Comparison of ENCODE assay signal across 16 cellular contexts in the genomic region with DNA sequence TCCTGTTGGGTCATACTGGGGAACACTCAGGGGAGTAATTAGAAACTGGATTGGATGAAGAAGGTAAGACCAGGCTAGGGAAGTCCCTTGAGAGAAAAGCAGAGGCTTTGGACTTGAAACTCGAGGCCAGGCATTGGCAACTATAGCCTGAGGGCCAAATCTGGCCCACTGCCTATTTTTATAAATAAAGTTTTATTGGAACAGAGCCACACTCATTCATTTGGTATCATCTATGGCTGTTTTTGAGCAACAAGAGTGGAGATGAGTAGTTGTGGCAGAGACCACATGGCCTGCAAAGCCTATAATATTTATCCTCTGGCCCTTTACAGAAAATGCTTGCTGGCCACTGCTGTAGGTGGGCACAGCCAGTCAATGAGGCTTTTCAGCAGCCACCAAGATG.
A peak's percentile ranks its signal among the peaks of the same experiment; 100 is the strongest.
DNase-seq lines count a peak whose midpoint lies in the region; ATAC-seq and TF ChIP-seq lines count a peak whose summit lies in the region.
"Had no signal": no experiment of that assay in that cellular context is flagged by ENCODE, and none has a peak within 500 bp of the region (broad histone marks: within the 10 kb centered on the region; RNA-seq: fewer than 3 reads in every experiment).

No MANE protein-coding gene starts in this region.

- peak overlapping the region; percentile 19 for H2AK9ac ChIP-seq in IMR-90 (replicated peaks; ENCODE audit: low read depth, low read length, poor library complexity)

- no peak overlapping the region for H3K14ac ChIP-seq in IMR-90 (replicated peaks; ENCODE audit: low read depth, low read length)

- H3K4me3 ChIP-seq in BLaER1 treated with 17β-estradiol and CSF1 and Interleukin-3, amounts not matched to agents 10 nM and 100 nM = no peak overlapping the region
- H3K4me3 ChIP-seq in IMR-90 (ENCODE audit: insufficient read depth, low read depth, low read length) (no peak overlapping the region), H7 (ENCODE audit: insufficient read depth, low read depth, low read length) (no peak overlapping the region)
- H3K4me3 ChIP-seq: GM23338 had no signal

- no peak for DNase-seq in IMR-90
- DNase-seq in OCI-M1 (lab: John Stamatoyannopoulos, UW) = peak; percentile 54
- DNase-seq in H7 = no peak
- DNase-seq in NCI-H345 (lab: John Stamatoyannopoulos, UW) = no peak
- DNase-seq: BE2C, Caco-2, DND-41, GF-D8, H9, KG1 had no signal

- H2AFZ ChIP-seq in IMR-90 (replicated peaks; ENCODE audit: low read length, poor library complexity) = no peak overlapping the region
- H2AFZ ChIP-seq: GM23338 had no signal

- no peak for TF ChIP-seq CTCF in IMR-90 (conservative IDR thresholded peaks at IDR 0.05; ENCODE audit: low read depth, low read length)

- ATAC-seq in IMR-90 (ENCODE audit: low read depth) (no peak), HG02759 (IDR thresholded peaks at IDR 0.05; ENCODE audit: unreplicated experiment) (no peak), HG03025 (IDR thresholded peaks at IDR 0.05; ENCODE audit: low FRiP score, unreplicated experiment) (no peak)
- ATAC-seq: GM23338 had no signal

- H4K20me1 ChIP-seq in BLaER1 treated with 17β-estradiol and CSF1 and Interleukin-3, amounts not matched to agents 10 nM and 100 nM = no peaks in the 10 kb centered on the region; a peak in 4 of 22 replicates
- H4K20me1 ChIP-seq in IMR-90 (ENCODE audit: insufficient read depth, low read length) = no peaks in the 10 kb centered on the region

- H3K23ac ChIP-seq in IMR-90 (ENCODE audit: low read depth, low read length) = no peak overlapping the region

- H3K9me3 Mint-ChIP-seq in dendritic cell treated with granulocyte-macrophage colony-stimulating factor and Interleukin-4, amounts not matched to agents 40 ng/mL and 50 ng/mL, for 4 days = no peaks in the 10 kb centered on the region
- H3K9me3 Mint-ChIP-seq: CD8-positive, alpha-beta memory T cell; GM23338; H9 had no signal

- no peak overlapping the region for H2BK5ac ChIP-seq in IMR-90 (ENCODE audit: low read depth, low read length, poor library complexity, severe bottlenecking)

- no peak overlapping the region for H2BK20ac ChIP-seq in IMR-90 (ENCODE audit: low read depth, low read length)

- H3K27ac Mint-ChIP-seq in dendritic cell treated with granulocyte-macrophage colony-stimulating factor and Interleukin-4, amounts not matched to agents 40 ng/mL and 50 ng/mL, for 4 days = peak overlapping the region; percentile 9
- H3K27ac Mint-ChIP-seq: CD8-positive, alpha-beta memory T cell; GM23338 had no signal

- H3K79me1 ChIP-seq in IMR-90 (ENCODE audit: low read depth in 1 of 2, low read length in 2 of 2) = no peaks in the 10 kb centered on the region

- H3K36me3 Mint-ChIP-seq in dendritic cell treated with granulocyte-macrophage colony-stimulating factor and Interleukin-4, amounts not matched to agents 40 ng/mL and 50 ng/mL, for 4 days (ENCODE audit: low read depth) = no peaks in the 10 kb centered on the region
- H3K36me3 Mint-ChIP-seq: CD8-positive, alpha-beta memory T cell had no signal

- no peak overlapping the region for H4K91ac ChIP-seq in IMR-90 (ENCODE audit: insufficient read depth, low read depth, low read length)

- CTCF ChIA-PET in IMR-90 (lab: Yijun Ruan, JAX) = no interaction called here

- H3K27me3 ChIP-seq in BLaER1 treated with 17β-estradiol and CSF1 and Interleukin-3, amounts not matched to agents 10 nM and 100 nM = peaks cover 0 to 43% (median 3%) of the 10 kb centered on the region in 11 experiments; a peak in 9 of 22 replicates
- H3K27me3 ChIP-seq in IMR-90 (ENCODE audit: control insufficient read depth, insufficient read depth, low read length) (peaks cover 38% of the 10 kb centered on the region), H7 (ENCODE audit: control insufficient read depth, insufficient read depth, low read length) (no peaks in the 10 kb centered on the region)
- H3K27me3 ChIP-seq: BE2C had no signal

- peak overlapping the region in 6 of 11 experiments; percentile 35 to 63 (median 54); a peak in 9 of 22 replicates for H3K27ac ChIP-seq in BLaER1 treated with 17β-estradiol and CSF1 and Interleukin-3, amounts not matched to agents 10 nM and 100 nM
- H3K27ac ChIP-seq in IMR-90 (ENCODE audit: insufficient read depth, low read length) = no peak overlapping the region

- H3K4me1 Mint-ChIP-seq in dendritic cell treated with granulocyte-macrophage colony-stimulating factor and Interleukin-4, amounts not matched to agents 40 ng/mL and 50 ng/mL, for 4 days (ENCODE audit: low read depth) = peaks cover 58% of the 10 kb centered on the region
- H3K4me1 Mint-ChIP-seq: GM23338 had no signal

- no peak overlapping the region for H4K5ac ChIP-seq in IMR-90 (ENCODE audit: low read depth, low read length)

- no peak overlapping the region for H4K8ac ChIP-seq in IMR-90 (ENCODE audit: low read depth in 2 of 2, low read length in 2 of 2)

- no TSS peak for BruUV-seq in IMR-90 (replicated peaks; lab: Mats Ljungman, UMichigan)

- peak overlapping the region in 5 of 11 experiments; percentile 60 to 84 (median 69); a peak in 10 of 22 replicates for H3K4me2 ChIP-seq in BLaER1 treated with 17β-estradiol and CSF1 and Interleukin-3, amounts not matched to agents 10 nM and 100 nM
- H3K4me2 ChIP-seq in IMR-90 (ENCODE audit: low read depth, low read length) = no peak overlapping the region
- H3K4me2 ChIP-seq: GM23338 had no signal

- H3K36me3 ChIP-seq in BLaER1 treated with 17β-estradiol and CSF1 and Interleukin-3, amounts not matched to agents 10 nM and 100 nM = no peaks in the 10 kb centered on the region
- H3K36me3 ChIP-seq in IMR-90 (ENCODE audit: control insufficient read depth, insufficient read depth, low read length) = no peaks in the 10 kb centered on the region
- H3K36me3 ChIP-seq in H7 (replicated peaks; ENCODE audit: control insufficient read depth, insufficient read depth, low read length) = no peaks in the 10 kb centered on the region
- H3K36me3 ChIP-seq: BE2C had no signal

- WGBS in IMR-90 (ENCODE audit: extremely low coverage in 2 of 2, insufficient read length in 1 of 2), 2 experiments = no CpG with 5 or more reads among the region's 1 CpG

- intact Hi-C loops in IMR-90 (cut with micrococcal nuclease) = loop anchor here (10.0 kb wide), 2 partner anchors 187 to 607 kb away; no protein-coding TSS in a partner anchor
- intact Hi-C loops in dendritic cell treated with granulocyte-macrophage colony-stimulating factor and Interleukin-4, amounts not matched to agents 40 ng/mL and 50 ng/mL, for 4 days (cut with micrococcal nuclease) = loop anchor here (2.0 to 10.0 kb wide), 6 partner anchors 17 to 985 kb away; no protein-coding TSS in a partner anchor

- no peak overlapping the region for H2AK5ac ChIP-seq in IMR-90 (ENCODE audit: low read depth, low read length)

- no peak overlapping the region for H3K56ac ChIP-seq in IMR-90 (ENCODE audit: extremely low read depth, insufficient read depth, low read length)

- H2BK15ac ChIP-seq in IMR-90 (ENCODE audit: low read depth, low read length) = no peak overlapping the region

- TF ChIP-seq RAD21 in IMR-90 (IDR thresholded peaks at IDR 0.05; ENCODE audit: low read length) = no peak

- H3K4me1 ChIP-seq in BLaER1 treated with 17β-estradiol and CSF1 and Interleukin-3, amounts not matched to agents 10 nM and 100 nM = peaks cover 10 to 54% (median 15%) of the 10 kb centered on the region in 10 experiments; a peak in 17 of 20 replicates
- no peaks in the 10 kb centered on the region for H3K4me1 ChIP-seq in IMR-90 (ENCODE audit: control insufficient read depth, insufficient read depth, low read length)
- H3K4me1 ChIP-seq: Caco-2 had no signal

- peaks cover 34% of the 10 kb centered on the region for H3K27me3 Mint-ChIP-seq in dendritic cell treated with granulocyte-macrophage colony-stimulating factor and Interleukin-4, amounts not matched to agents 40 ng/mL and 50 ng/mL, for 4 days

- no peak overlapping the region for H3K4me3 Mint-ChIP-seq in dendritic cell treated with granulocyte-macrophage colony-stimulating factor and Interleukin-4, amounts not matched to agents 40 ng/mL and 50 ng/mL, for 4 days
- H3K4me3 Mint-ChIP-seq: CD8-positive, alpha-beta memory T cell; GM23338; H9 had no signal

- POLR2A ChIA-PET in IMR-90 (lab: Charles Lee; ENCODE audit: unreplicated experiment) = no interaction called here

- in situ Hi-C loops in IMR-90 (cut with MboI; ENCODE audit: low sequenced_read_pairs) = no loop called here

- no peak overlapping the region for H2BK120ac ChIP-seq in IMR-90 (ENCODE audit: low read depth, low read length)

- no peak overlapping the region for H3K4ac ChIP-seq in IMR-90 (ENCODE audit: low read depth, low read length)

- no peak overlapping the region for H3K18ac ChIP-seq in IMR-90 (ENCODE audit: low read depth, low read length)

- no peak for TF ChIP-seq POLR2A in IMR-90 (IDR thresholded peaks at IDR 0.05; ENCODE audit: low read depth, low read length)

- dilution Hi-C loops in IMR-90 (cut with HindIII; ENCODE audit: low sequenced_read_pairs, unreplicated experiment) = no loop called here

- H3K9ac ChIP-seq in BLaER1 treated with 17β-estradiol and CSF1 and Interleukin-3, amounts not matched to agents 10 nM and 100 nM = no peak overlapping the region; a peak in 1 of 22 replicates
- H3K9ac ChIP-seq in IMR-90 (ENCODE audit: low read depth, low read length) = no peak overlapping the region

- no peaks in the 10 kb centered on the region for H3K9me3 ChIP-seq in BLaER1 treated with 17β-estradiol and CSF1 and Interleukin-3, amounts not matched to agents 10 nM and 100 nM (replicated peaks in 1 of 11)
- H3K9me3 ChIP-seq in IMR-90 (ENCODE audit: control insufficient read depth, insufficient read depth, low read length) = peaks cover 4% of the 10 kb centered on the region; the same call in 1 of the 2 replicates
- H3K9me3 ChIP-seq: BE2C had no signal

- H3K9me1 ChIP-seq in IMR-90 (ENCODE audit: insufficient read depth, low read length) = no peaks in the 10 kb centered on the region

TF ChIP-seq in IMR-90, 13 proteins besides CTCF, POLR2A, EP300 and RAD21 (continues in another document):
- no peak for TF ChIP-seq SMC3 (IDR thresholded peaks at IDR 0.05; ENCODE audit: low read depth, low read length)
- no peak for TF ChIP-seq CHD1 (IDR thresholded peaks at IDR 0.05; ENCODE audit: low read depth, low read length)
- TF ChIP-seq, protein P1, sequence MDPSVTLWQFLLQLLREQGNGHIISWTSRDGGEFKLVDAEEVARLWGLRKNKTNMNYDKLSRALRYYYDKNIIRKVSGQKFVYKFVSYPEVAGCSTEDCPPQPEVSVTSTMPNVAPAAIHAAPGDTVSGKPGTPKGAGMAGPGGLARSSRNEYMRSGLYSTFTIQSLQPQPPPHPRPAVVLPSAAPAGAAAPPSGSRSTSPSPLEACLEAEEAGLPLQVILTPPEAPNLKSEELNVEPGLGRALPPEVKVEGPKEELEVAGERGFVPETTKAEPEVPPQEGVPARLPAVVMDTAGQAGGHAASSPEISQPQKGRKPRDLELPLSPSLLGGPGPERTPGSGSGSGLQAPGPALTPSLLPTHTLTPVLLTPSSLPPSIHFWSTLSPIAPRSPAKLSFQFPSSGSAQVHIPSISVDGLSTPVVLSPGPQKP (IDR thresholded peaks at IDR 0.05; ENCODE audit: borderline replicate concordance, low read depth, low read length) = no peak
- TF ChIP-seq RFX5 (IDR thresholded peaks at IDR 0.05; ENCODE audit: low read depth, low read length) = no peak
- TF ChIP-seq MXI1 (IDR thresholded peaks at IDR 0.05; ENCODE audit: borderline replicate concordance, low read depth, low read length) = no peak
- TF ChIP-seq NFE2L2 (IDR thresholded peaks at IDR 0.05; ENCODE audit: low read depth, low read length) = no peak
